1 cellular context compared by ENCODE assay signal in genomic region chr16:1312459-1312801, GRCh38.
TF ChIP-seq lines count a peak whose summit lies in the region.

No MANE protein-coding gene starts in this region.

TF ChIP-seq in GM23338, 12 proteins besides CTCF, POLR2A, EP300 and RAD21 (continued from another document):
- TF ChIP-seq ZNF462 (CRISPR knock-in tag; IDR thresholded peaks at IDR 0.05) (no peak), NANOG (IDR thresholded peaks at IDR 0.05; ENCODE audit: borderline replicate concordance) (no peak), EZH2 (IDR thresholded peaks at IDR 0.05; ENCODE audit: low read depth, unreplicated experiment) (no peak)
